Comparison of ENCODE assay signal across 8 cellular contexts in the genomic region with DNA sequence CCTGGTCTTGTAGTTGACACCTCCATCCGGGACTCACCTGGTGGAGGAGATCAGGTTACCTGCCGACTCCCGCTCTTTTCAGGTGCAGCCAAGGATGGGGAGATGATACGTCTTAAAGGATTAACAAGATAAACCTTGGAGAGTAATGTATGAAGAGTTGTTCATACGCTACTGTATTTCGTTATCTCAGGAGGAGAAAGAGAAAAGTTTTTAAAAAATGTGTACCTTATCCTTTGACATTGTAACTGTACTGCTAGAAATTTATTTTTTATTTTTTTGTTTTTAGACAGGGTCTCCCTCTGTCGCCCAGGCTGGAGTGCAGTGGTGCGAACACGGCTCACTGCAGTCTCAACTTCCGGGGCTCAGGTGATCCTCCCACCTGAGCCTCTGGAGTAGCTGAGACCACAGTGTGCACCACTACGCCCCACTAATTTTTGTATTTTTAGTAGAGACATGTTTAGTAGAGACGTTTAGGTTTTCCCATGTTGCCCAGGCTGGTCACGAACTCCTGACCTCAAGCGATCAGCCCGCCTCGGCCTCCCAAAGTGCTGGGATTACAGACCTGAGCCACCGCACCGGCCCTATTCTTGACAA. TPM values are rescaled to one million over a fixed set of nuclear protein-coding genes. Genes with fewer than 3 reads are reported as not detected.
DNase-seq lines count a peak whose midpoint lies in the region; ATAC-seq and TF ChIP-seq lines count a peak whose summit lies in the region.

No MANE protein-coding gene starts in this region.

- TF ChIP-seq RAD21 in neural cell (conservative IDR thresholded peaks at IDR 0.05): no peak

- TF ChIP-seq CTCF in NB4 (IDR thresholded peaks at IDR 0.05; ENCODE audit: low read depth, low read length) (no peak), neural cell (IDR thresholded peaks at IDR 0.05; ENCODE audit: poor library complexity, severe bottlenecking) (no peak), GM13976 (IDR thresholded peaks at IDR 0.05; ENCODE audit: borderline replicate concordance, control extremely low read depth, extremely low read depth, insufficient read depth, missing control alignments) (no peak)

- in situ Hi-C loops in GM13976 (cut with MboI; ENCODE audit: low sequenced_read_pairs, unreplicated experiment): no loop called here

- no peak for TF ChIP-seq POLR2A in NB4 (IDR thresholded peaks at IDR 0.05; ENCODE audit: extremely low read depth, insufficient read length)

- peak overlapping the region; percentile 62 for H3K4me2 ChIP-seq in neural cell (ENCODE audit: low read length)

- no peak for TF ChIP-seq EP300 in neural cell (conservative IDR thresholded peaks at IDR 0.05; ENCODE audit: poor library complexity, severe bottlenecking)

- H3K79me2 ChIP-seq in neural cell (replicated peaks; ENCODE audit: insufficient read depth, low read length): peaks cover 34% of the 10 kb centered on the region

- H3K9me3 ChIP-seq in duodenal mucosa (ENCODE audit: control insufficient read depth in 1 of 2, low read length in 2 of 2) (no peaks in the 10 kb centered on the region), neural cell (ENCODE audit: low read length) (no peaks in the 10 kb centered on the region)

- H3F3A ChIP-seq in neural cell (ENCODE audit: insufficient read depth, low read length, poor library complexity, severe bottlenecking): no peaks in the 10 kb centered on the region

- H3K27ac ChIP-seq in duodenal mucosa (ENCODE audit: low read depth, low read length) (no peak overlapping the region), neural cell (ENCODE audit: low read length) (no peak overlapping the region)

- H3K27me3 ChIP-seq in duodenal mucosa (ENCODE audit: control insufficient read depth in 1 of 2, insufficient read depth in 2 of 2, low read length in 2 of 2) (no peaks in the 10 kb centered on the region), neural cell (ENCODE audit: insufficient read depth, low read depth, low read length) (no peaks in the 10 kb centered on the region)

- peak; percentile 17 for DNase-seq in DMS79 treated with DMSO at 0.1 percent for 48 hours (lab: John Stamatoyannopoulos, UW)
- no peak for DNase-seq in NB4 (ENCODE audit: low read depth)
- no peak for DNase-seq in GM13976 (ENCODE audit: low spot score)

- H3K9me2 ChIP-seq in neural cell (ENCODE audit: insufficient read depth, low read length): no peaks in the 10 kb centered on the region

- H3K9ac ChIP-seq in duodenal mucosa (ENCODE audit: low read depth in 1 of 2, low read length in 2 of 2) (peak overlapping the region; percentile 55 to 85), neural cell (ENCODE audit: low read length) (peak overlapping the region; percentile 38)

- H3K4me3 ChIP-seq in NB4 (ENCODE audit: low read depth, low read length) (peak overlapping the region; percentile 65), duodenal mucosa (ENCODE audit: low read depth in 1 of 2, low read length in 2 of 2) (peak overlapping the region; percentile 69 to 82), neural cell (ENCODE audit: low read length) (peak overlapping the region; percentile 74)

- H4K20me1 ChIP-seq in neural cell (ENCODE audit: insufficient read depth): no peaks in the 10 kb centered on the region

- ATAC-seq in HG03175 (IDR thresholded peaks at IDR 0.05; ENCODE audit: unreplicated experiment): no peak
- no peak for ATAC-seq in GM21381 (IDR thresholded peaks at IDR 0.05; ENCODE audit: unreplicated experiment)
- ATAC-seq in GM19397 (IDR thresholded peaks at IDR 0.05; ENCODE audit: unreplicated experiment): no peak

- H2AFZ ChIP-seq in neural cell (ENCODE audit: low read depth, low read length): no peak overlapping the region

- peaks cover 0 to 5% of the 10 kb centered on the region in 2 donors for H3K4me1 ChIP-seq in duodenal mucosa (ENCODE audit: control insufficient read depth in 1 of 2, insufficient read depth in 2 of 2, low read length in 2 of 2)

- H3K36me3 ChIP-seq in duodenal mucosa (ENCODE audit: control insufficient read depth in 1 of 2, insufficient read depth in 2 of 2, low read length in 2 of 2) (no peaks in the 10 kb centered on the region), neural cell (ENCODE audit: insufficient read depth, low read length) (no peaks in the 10 kb centered on the region)

TF ChIP-seq in neural cell, 6 proteins besides CTCF, POLR2A, EP300 and RAD21:
- TF ChIP-seq, protein P1, sequence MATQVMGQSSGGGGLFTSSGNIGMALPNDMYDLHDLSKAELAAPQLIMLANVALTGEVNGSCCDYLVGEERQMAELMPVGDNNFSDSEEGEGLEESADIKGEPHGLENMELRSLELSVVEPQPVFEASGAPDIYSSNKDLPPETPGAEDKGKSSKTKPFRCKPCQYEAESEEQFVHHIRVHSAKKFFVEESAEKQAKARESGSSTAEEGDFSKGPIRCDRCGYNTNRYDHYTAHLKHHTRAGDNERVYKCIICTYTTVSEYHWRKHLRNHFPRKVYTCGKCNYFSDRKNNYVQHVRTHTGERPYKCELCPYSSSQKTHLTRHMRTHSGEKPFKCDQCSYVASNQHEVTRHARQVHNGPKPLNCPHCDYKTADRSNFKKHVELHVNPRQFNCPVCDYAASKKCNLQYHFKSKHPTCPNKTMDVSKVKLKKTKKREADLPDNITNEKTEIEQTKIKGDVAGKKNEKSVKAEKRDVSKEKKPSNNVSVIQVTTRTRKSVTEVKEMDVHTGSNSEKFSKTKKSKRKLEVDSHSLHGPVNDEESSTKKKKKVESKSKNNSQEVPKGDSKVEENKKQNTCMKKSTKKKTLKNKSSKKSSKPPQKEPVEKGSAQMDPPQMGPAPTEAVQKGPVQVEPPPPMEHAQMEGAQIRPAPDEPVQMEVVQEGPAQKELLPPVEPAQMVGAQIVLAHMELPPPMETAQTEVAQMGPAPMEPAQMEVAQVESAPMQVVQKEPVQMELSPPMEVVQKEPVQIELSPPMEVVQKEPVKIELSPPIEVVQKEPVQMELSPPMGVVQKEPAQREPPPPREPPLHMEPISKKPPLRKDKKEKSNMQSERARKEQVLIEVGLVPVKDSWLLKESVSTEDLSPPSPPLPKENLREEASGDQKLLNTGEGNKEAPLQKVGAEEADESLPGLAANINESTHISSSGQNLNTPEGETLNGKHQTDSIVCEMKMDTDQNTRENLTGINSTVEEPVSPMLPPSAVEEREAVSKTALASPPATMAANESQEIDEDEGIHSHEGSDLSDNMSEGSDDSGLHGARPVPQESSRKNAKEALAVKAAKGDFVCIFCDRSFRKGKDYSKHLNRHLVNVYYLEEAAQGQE (IDR thresholded peaks at IDR 0.05; ENCODE audit: borderline replicate concordance): no peak
- TF ChIP-seq POLR2AphosphoS5 (IDR thresholded peaks at IDR 0.05) (no peak), MXI1 (conservative IDR thresholded peaks at IDR 0.05; ENCODE audit: poor library complexity, severe bottlenecking) (no peak)
TF ChIP-seq in neural cell: peak in this region for 0.

RNA-seq across cellular contexts. Expression of gene SMURF2, which starts 0.8 kb away (rescaled TPM):
- polyA plus RNA-seq in neural cell: 55.2 and 61.0 TPM in 2 replicates
- polyA minus RNA-seq in neural cell: 116 and 121 TPM in 2 replicates
